1 cellular context compared by ENCODE assay signal in the genomic region with DNA sequence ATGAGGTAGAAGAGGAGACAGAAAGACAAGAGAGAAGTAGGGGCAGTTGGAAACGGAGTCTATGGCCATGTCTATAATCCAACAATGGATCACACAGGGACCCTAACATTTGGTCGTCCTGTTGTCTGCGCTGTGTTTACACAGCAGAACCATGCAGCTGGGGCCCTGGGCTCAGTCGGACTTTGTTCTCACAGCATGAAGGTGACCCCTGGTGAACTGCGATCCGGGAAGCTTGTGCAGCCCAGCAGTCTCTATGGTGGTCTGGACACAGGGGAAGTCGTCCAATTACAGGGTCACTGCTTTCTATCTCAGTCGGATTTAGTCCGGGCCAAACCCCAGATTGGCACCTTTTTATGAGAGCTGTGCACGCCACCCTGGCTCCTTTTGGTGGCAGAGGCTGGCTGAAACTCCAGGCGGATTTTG.
TF ChIP-seq lines count a peak whose summit lies in the region.

No MANE protein-coding gene starts in this region.

TF ChIP-seq in HepG2, 621 proteins besides CTCF, POLR2A, EP300 and RAD21 (continued from another document and continues in another):
- TF ChIP-seq KLF15 (CRISPR knock-in tag; IDR thresholded peaks at IDR 0.05; ENCODE audit: borderline replicate concordance) (no peak), ESRRA (CRISPR knock-in tag; IDR thresholded peaks at IDR 0.05; ENCODE audit: low read depth) (peak; percentile 100), NR2C2 (CRISPR knock-in tag; IDR thresholded peaks at IDR 0.05; ENCODE audit: borderline replicate concordance) (peak; percentile 93), IKZF1 (IDR thresholded peaks at IDR 0.05) (no peak), ARNTL (CRISPR knock-in tag; IDR thresholded peaks at IDR 0.05) (peak; percentile 69), CREBL2 (CRISPR knock-in tag; IDR thresholded peaks at IDR 0.05; ENCODE audit: borderline replicate concordance) (peak; percentile 80; the same call in 1 of the 2 replicates), MYPOP (CRISPR knock-in tag; IDR thresholded peaks at IDR 0.05) (no peak; the same call in 1 of the 2 replicates), SNAI1 (CRISPR knock-in tag; IDR thresholded peaks at IDR 0.05; ENCODE audit: borderline replicate concordance) (no peak), XBP1 (CRISPR knock-in tag; IDR thresholded peaks at IDR 0.05) (no peak; the same call in 1 of the 2 replicates), RFXANK (CRISPR knock-in tag; IDR thresholded peaks at IDR 0.05) (peak; percentile 92), PHF20 (CRISPR knock-in tag; IDR thresholded peaks at IDR 0.05) (peak; percentile 49; the same call in 1 of the 2 replicates), STAT5B (CRISPR knock-in tag; IDR thresholded peaks at IDR 0.05) (0 out of 2 replicates have a peak, but pooled peaks have one; percentile 67), FOSL2 (CRISPR knock-in tag; IDR thresholded peaks at IDR 0.05) (peak; percentile 89), MXD4 (CRISPR knock-in tag; IDR thresholded peaks at IDR 0.05) (no peak; the same call in 1 of the 2 replicates), SIN3A (IDR thresholded peaks at IDR 0.05; ENCODE audit: borderline replicate concordance, low read depth, low read length) (peak; percentile 78; the same call in 1 of the 2 replicates), HNRNPH1 (optimal IDR thresholded peaks at IDR 0.05; ENCODE audit: low read depth, low read length) (peak; percentile 76), BCL6 (CRISPR knock-in tag; IDR thresholded peaks at IDR 0.05) (peak; percentile 92), ZNF619 (CRISPR knock-in tag; IDR thresholded peaks at IDR 0.05) (peak; percentile 89; the same call in 1 of the 2 replicates), FOXA1 (IDR thresholded peaks at IDR 0.05) (peak; percentile 79), FOXA1 (CRISPR knock-in tag; IDR thresholded peaks at IDR 0.05) (peak; percentile 100), CBX2 (IDR thresholded peaks at IDR 0.05; ENCODE audit: low read depth, low read length) (no peak), CBX2 (CRISPR knock-in tag; IDR thresholded peaks at IDR 0.05; ENCODE audit: low read depth) (no peak), AKAP8 (CRISPR knock-in tag; IDR thresholded peaks at IDR 0.05) (no peak), TEAD2 (CRISPR knock-in tag; IDR thresholded peaks at IDR 0.05) (0 out of 2 replicates have a peak, but pooled peaks have one; percentile 0), CHCHD3 (CRISPR knock-in tag; IDR thresholded peaks at IDR 0.05) (no peak), ZNF616 (CRISPR knock-in tag; IDR thresholded peaks at IDR 0.05; ENCODE audit: low read depth) (peak; percentile 94), MEIS1 (CRISPR knock-in tag; IDR thresholded peaks at IDR 0.05; ENCODE audit: borderline replicate concordance) (peak; percentile 27; the same call in 1 of the 2 replicates), TSC22D2 (CRISPR knock-in tag; IDR thresholded peaks at IDR 0.05; ENCODE audit: borderline replicate concordance) (no peak), ZNF333 (CRISPR knock-in tag; IDR thresholded peaks at IDR 0.05; ENCODE audit: borderline replicate concordance) (no peak; the same call in 1 of the 2 replicates), ZNF713 (CRISPR knock-in tag; IDR thresholded peaks at IDR 0.05) (peak; percentile 73; the same call in 1 of the 2 replicates), ZSCAN22 (CRISPR knock-in tag; IDR thresholded peaks at IDR 0.05) (0 out of 2 replicates have a peak, but pooled peaks have one; percentile 0), RBM39 (IDR thresholded peaks at IDR 0.05; ENCODE audit: low read depth, low read length, poor library complexity, severe bottlenecking) (peak; percentile 71), ZNF547 (CRISPR knock-in tag; IDR thresholded peaks at IDR 0.05) (peak; percentile 71; the same call in 1 of the 2 replicates), ZNF44 (CRISPR knock-in tag; IDR thresholded peaks at IDR 0.05) (peak; percentile 80; the same call in 1 of the 2 replicates), CENPX (CRISPR knock-in tag; IDR thresholded peaks at IDR 0.05) (no peak), ZNF589 (CRISPR knock-in tag; conservative IDR thresholded peaks at IDR 0.05) (no peak), NR2F1 (CRISPR knock-in tag; IDR thresholded peaks at IDR 0.05) (peak; percentile 81 to 95), SP2 (CRISPR knock-in tag; IDR thresholded peaks at IDR 0.05) (no peak)
- TF ChIP-seq, protein P1, sequence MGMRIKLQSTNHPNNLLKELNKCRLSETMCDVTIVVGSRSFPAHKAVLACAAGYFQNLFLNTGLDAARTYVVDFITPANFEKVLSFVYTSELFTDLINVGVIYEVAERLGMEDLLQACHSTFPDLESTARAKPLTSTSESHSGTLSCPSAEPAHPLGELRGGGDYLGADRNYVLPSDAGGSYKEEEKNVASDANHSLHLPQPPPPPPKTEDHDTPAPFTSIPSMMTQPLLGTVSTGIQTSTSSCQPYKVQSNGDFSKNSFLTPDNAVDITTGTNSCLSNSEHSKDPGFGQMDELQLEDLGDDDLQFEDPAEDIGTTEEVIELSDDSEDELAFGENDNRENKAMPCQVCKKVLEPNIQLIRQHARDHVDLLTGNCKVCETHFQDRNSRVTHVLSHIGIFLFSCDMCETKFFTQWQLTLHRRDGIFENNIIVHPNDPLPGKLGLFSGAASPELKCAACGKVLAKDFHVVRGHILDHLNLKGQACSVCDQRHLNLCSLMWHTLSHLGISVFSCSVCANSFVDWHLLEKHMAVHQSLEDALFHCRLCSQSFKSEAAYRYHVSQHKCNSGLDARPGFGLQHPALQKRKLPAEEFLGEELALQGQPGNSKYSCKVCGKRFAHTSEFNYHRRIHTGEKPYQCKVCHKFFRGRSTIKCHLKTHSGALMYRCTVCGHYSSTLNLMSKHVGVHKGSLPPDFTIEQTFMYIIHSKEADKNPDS (CRISPR knock-in tag; IDR thresholded peaks at IDR 0.05) = no peak
- TF ChIP-seq, protein P2, sequence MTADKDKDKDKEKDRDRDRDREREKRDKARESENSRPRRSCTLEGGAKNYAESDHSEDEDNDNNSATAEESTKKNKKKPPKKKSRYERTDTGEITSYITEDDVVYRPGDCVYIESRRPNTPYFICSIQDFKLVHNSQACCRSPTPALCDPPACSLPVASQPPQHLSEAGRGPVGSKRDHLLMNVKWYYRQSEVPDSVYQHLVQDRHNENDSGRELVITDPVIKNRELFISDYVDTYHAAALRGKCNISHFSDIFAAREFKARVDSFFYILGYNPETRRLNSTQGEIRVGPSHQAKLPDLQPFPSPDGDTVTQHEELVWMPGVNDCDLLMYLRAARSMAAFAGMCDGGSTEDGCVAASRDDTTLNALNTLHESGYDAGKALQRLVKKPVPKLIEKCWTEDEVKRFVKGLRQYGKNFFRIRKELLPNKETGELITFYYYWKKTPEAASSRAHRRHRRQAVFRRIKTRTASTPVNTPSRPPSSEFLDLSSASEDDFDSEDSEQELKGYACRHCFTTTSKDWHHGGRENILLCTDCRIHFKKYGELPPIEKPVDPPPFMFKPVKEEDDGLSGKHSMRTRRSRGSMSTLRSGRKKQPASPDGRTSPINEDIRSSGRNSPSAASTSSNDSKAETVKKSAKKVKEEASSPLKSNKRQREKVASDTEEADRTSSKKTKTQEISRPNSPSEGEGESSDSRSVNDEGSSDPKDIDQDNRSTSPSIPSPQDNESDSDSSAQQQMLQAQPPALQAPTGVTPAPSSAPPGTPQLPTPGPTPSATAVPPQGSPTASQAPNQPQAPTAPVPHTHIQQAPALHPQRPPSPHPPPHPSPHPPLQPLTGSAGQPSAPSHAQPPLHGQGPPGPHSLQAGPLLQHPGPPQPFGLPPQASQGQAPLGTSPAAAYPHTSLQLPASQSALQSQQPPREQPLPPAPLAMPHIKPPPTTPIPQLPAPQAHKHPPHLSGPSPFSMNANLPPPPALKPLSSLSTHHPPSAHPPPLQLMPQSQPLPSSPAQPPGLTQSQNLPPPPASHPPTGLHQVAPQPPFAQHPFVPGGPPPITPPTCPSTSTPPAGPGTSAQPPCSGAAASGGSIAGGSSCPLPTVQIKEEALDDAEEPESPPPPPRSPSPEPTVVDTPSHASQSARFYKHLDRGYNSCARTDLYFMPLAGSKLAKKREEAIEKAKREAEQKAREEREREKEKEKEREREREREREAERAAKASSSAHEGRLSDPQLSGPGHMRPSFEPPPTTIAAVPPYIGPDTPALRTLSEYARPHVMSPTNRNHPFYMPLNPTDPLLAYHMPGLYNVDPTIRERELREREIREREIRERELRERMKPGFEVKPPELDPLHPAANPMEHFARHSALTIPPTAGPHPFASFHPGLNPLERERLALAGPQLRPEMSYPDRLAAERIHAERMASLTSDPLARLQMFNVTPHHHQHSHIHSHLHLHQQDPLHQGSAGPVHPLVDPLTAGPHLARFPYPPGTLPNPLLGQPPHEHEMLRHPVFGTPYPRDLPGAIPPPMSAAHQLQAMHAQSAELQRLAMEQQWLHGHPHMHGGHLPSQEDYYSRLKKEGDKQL (CRISPR knock-in tag; IDR thresholded peaks at IDR 0.05; ENCODE audit: low read depth) = peak; percentile 89
- TF ChIP-seq, protein P3, sequence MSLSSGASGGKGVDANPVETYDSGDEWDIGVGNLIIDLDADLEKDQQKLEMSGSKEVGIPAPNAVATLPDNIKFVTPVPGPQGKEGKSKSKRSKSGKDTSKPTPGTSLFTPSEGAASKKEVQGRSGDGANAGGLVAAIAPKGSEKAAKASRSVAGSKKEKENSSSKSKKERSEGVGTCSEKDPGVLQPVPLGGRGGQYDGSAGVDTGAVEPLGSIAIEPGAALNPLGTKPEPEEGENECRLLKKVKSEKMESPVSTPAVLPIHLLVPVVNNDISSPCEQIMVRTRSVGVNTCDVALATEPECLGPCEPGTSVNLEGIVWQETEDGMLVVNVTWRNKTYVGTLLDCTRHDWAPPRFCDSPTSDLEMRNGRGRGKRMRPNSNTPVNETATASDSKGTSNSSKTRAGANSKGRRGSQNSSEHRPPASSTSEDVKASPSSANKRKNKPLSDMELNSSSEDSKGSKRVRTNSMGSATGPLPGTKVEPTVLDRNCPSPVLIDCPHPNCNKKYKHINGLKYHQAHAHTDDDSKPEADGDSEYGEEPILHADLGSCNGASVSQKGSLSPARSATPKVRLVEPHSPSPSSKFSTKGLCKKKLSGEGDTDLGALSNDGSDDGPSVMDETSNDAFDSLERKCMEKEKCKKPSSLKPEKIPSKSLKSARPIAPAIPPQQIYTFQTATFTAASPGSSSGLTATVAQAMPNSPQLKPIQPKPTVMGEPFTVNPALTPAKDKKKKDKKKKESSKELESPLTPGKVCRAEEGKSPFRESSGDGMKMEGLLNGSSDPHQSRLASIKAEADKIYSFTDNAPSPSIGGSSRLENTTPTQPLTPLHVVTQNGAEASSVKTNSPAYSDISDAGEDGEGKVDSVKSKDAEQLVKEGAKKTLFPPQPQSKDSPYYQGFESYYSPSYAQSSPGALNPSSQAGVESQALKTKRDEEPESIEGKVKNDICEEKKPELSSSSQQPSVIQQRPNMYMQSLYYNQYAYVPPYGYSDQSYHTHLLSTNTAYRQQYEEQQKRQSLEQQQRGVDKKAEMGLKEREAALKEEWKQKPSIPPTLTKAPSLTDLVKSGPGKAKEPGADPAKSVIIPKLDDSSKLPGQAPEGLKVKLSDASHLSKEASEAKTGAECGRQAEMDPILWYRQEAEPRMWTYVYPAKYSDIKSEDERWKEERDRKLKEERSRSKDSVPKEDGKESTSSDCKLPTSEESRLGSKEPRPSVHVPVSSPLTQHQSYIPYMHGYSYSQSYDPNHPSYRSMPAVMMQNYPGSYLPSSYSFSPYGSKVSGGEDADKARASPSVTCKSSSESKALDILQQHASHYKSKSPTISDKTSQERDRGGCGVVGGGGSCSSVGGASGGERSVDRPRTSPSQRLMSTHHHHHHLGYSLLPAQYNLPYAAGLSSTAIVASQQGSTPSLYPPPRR (CRISPR knock-in tag; IDR thresholded peaks at IDR 0.05; ENCODE audit: borderline replicate concordance) = peak; percentile 94
- TF ChIP-seq, protein P4, sequence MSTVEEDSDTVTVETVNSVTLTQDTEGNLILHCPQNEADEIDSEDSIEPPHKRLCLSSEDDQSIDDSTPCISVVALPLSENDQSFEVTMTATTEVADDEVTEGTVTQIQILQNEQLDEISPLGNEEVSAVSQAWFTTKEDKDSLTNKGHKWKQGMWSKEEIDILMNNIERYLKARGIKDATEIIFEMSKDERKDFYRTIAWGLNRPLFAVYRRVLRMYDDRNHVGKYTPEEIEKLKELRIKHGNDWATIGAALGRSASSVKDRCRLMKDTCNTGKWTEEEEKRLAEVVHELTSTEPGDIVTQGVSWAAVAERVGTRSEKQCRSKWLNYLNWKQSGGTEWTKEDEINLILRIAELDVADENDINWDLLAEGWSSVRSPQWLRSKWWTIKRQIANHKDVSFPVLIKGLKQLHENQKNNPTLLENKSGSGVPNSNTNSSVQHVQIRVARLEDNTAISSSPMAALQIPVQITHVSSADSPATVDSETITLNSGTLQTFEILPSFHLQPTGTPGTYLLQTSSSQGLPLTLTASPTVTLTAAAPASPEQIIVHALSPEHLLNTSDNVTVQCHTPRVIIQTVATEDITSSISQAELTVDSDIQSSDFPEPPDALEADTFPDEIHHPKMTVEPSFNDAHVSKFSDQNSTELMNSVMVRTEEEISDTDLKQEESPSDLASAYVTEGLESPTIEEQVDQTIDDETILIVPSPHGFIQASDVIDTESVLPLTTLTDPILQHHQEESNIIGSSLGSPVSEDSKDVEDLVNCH (CRISPR knock-in tag; IDR thresholded peaks at IDR 0.05) = no peak
- TF ChIP-seq, protein P5, sequence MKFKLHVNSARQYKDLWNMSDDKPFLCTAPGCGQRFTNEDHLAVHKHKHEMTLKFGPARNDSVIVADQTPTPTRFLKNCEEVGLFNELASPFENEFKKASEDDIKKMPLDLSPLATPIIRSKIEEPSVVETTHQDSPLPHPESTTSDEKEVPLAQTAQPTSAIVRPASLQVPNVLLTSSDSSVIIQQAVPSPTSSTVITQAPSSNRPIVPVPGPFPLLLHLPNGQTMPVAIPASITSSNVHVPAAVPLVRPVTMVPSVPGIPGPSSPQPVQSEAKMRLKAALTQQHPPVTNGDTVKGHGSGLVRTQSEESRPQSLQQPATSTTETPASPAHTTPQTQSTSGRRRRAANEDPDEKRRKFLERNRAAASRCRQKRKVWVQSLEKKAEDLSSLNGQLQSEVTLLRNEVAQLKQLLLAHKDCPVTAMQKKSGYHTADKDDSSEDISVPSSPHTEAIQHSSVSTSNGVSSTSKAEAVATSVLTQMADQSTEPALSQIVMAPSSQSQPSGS (CRISPR knock-in tag; IDR thresholded peaks at IDR 0.05) = peak; percentile 94
- TF ChIP-seq, protein P6, sequence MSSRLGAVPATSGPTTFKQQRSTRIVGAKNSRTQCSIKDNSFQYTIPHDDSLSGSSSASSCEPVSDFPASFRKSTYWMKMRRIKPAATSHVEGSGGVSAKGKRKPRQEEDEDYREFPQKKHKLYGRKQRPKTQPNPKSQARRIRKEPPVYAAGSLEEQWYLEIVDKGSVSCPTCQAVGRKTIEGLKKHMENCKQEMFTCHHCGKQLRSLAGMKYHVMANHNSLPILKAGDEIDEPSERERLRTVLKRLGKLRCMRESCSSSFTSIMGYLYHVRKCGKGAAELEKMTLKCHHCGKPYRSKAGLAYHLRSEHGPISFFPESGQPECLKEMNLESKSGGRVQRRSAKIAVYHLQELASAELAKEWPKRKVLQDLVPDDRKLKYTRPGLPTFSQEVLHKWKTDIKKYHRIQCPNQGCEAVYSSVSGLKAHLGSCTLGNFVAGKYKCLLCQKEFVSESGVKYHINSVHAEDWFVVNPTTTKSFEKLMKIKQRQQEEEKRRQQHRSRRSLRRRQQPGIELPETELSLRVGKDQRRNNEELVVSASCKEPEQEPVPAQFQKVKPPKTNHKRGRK (CRISPR knock-in tag; IDR thresholded peaks at IDR 0.05) = peak; percentile 92; the same call in 1 of the 2 replicates
